Comparison of ENCODE assay signal across 8 cellular contexts in the genomic region with DNA sequence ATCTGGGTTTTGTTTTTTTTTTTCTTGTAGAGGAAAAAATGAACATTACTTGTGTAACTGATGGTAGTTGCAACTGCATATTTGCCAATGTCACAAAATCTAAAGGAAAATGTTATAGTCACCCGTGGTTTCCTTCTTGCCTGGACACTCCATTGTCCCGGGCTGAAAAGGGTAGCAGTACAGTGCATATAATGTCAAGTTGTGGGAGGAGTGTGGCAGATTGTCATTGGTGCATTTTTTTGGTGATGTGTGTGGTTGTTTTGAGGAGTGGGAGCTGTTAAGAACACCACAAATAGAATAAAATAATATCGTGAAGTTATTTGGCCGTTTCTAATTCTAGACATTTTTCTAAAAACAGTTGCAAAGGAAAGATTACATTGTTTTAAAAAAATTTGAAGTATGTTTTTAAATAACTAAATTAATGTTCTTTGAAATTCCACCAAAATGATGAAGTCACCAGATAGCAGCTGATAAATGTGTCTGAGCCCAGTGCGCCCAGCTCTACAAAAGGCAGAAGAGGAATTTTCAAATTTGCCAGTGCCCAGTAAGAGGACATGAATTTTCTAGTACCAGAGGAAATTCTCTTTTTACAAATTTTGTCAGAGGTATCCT. TPM values are rescaled to one million over a fixed set of nuclear protein-coding genes. Genes with fewer than 3 reads are reported as not detected.
A peak's percentile ranks its signal among the peaks of the same experiment; 100 is the strongest.
DNase-seq lines count a peak whose midpoint lies in the region; ATAC-seq and TF ChIP-seq lines count a peak whose summit lies in the region.

No MANE protein-coding gene starts in this region.

- peaks cover 21% of the 10 kb centered on the region for H3K36me3 Mint-ChIP-seq in activated T-helper 2 cell treated with anti-CD3 and anti-CD28 coated beads, Interferon-gamma antibody, Interleukin-2, Interleukin-4, amounts not matched to agents 10 μg/mL and 5 μg/mL and 100 μg/mL, durations not matched to agents 14 hours and 24 hours and 36 hours (ENCODE audit: low read depth)

- H3K4me1 ChIP-seq in HEK293 (ENCODE audit: control insufficient read depth, insufficient read depth, low read length), result peaks cover 2% of the 10 kb centered on the region; the same call in 1 of the 2 replicates

- POLR2A ChIA-PET in AG04450 (lab: Yijun Ruan, JAX), result interaction anchor here (0.7 to 0.8 kb wide), 3 partner anchors 10 to 185 kb away, joined by 3 to 4 read pairs (median 3); no protein-coding TSS in a partner anchor
- POLR2A ChIA-PET in HEK293 (lab: Yijun Ruan, JAX), result interaction anchor here (0.6 kb wide), 1 partner anchor 124 kb away, joined by 3 read pairs; no protein-coding TSS in a partner anchor

- peak overlapping the region; percentile 85 for H3K27ac Mint-ChIP-seq in activated T-helper 2 cell treated with anti-CD3 and anti-CD28 coated beads, Interferon-gamma antibody, Interleukin-2, Interleukin-4, amounts not matched to agents 10 μg/mL and 5 μg/mL and 100 μg/mL, durations not matched to agents 14 hours and 24 hours and 36 hours
- H3K27ac Mint-ChIP-seq in stimulated activated naive CD8-positive, alpha-beta T cell treated with anti-CD3 and anti-CD28 coated beads, Interleukin-15, amount 100 ng/mL, for 72 hours, result peak overlapping the region in 1 of 2 donors; percentile 19

- no peaks in the 10 kb centered on the region for H3K9me3 Mint-ChIP-seq in activated T-helper 2 cell treated with anti-CD3 and anti-CD28 coated beads, Interferon-gamma antibody, Interleukin-2, Interleukin-4, amounts not matched to agents 10 μg/mL and 5 μg/mL and 100 μg/mL, durations not matched to agents 14 hours and 24 hours and 36 hours
- no peaks in the 10 kb centered on the region for H3K9me3 Mint-ChIP-seq in stimulated activated naive CD8-positive, alpha-beta T cell treated with anti-CD3 and anti-CD28 coated beads, Interleukin-15, amount 100 ng/mL, for 72 hours

- TF ChIP-seq CTCF in AG04450 (IDR thresholded peaks at IDR 0.05; ENCODE audit: low read depth, low read length), result no peak
- no peak for TF ChIP-seq CTCF in HEK293 (tag by site-specific recombination; IDR thresholded peaks at IDR 0.05)

- peaks cover 13% of the 10 kb centered on the region for H3K27me3 Mint-ChIP-seq in activated T-helper 2 cell treated with anti-CD3 and anti-CD28 coated beads, Interferon-gamma antibody, Interleukin-2, Interleukin-4, amounts not matched to agents 10 μg/mL and 5 μg/mL and 100 μg/mL, durations not matched to agents 14 hours and 24 hours and 36 hours (ENCODE audit: low read depth)
- peaks cover 12% of the 10 kb centered on the region for H3K27me3 Mint-ChIP-seq in stimulated activated naive CD8-positive, alpha-beta T cell treated with anti-CD3 and anti-CD28 coated beads, Interleukin-15, amount 100 ng/mL, for 72 hours

- no peak for ATAC-seq in stimulated activated naive CD8-positive, alpha-beta T cell treated with anti-CD3 and anti-CD28 coated beads, Interleukin-15, amount 100 ng/mL, for 72 hours
- no peak for ATAC-seq in GM18502 (IDR thresholded peaks at IDR 0.05; ENCODE audit: poor library complexity, unreplicated experiment)

- CTCF ChIA-PET in AG04450 (lab: Charles Lee) (interaction anchor here (1.1 kb wide), 1 partner anchor 35 kb away, joined by 5 read pairs; no protein-coding TSS in a partner anchor), HEK293 (lab: Yijun Ruan, JAX) (interaction anchor here (0.6 kb wide), 1 partner anchor 241 kb away, joined by 3 read pairs; no protein-coding TSS in a partner anchor)

- peak overlapping the region; percentile 91 for H3K4me3 Mint-ChIP-seq in activated T-helper 2 cell treated with anti-CD3 and anti-CD28 coated beads, Interferon-gamma antibody, Interleukin-2, Interleukin-4, amounts not matched to agents 10 μg/mL and 5 μg/mL and 100 μg/mL, durations not matched to agents 14 hours and 24 hours and 36 hours (ENCODE audit: low read depth)
- peak overlapping the region; percentile 87 to 92 for H3K4me3 Mint-ChIP-seq in stimulated activated naive CD8-positive, alpha-beta T cell treated with anti-CD3 and anti-CD28 coated beads, Interleukin-15, amount 100 ng/mL, for 72 hours

- no peak overlapping the region for H3K27ac ChIP-seq in AG04450 (ENCODE audit: low read depth, low read length)
- H3K27ac ChIP-seq in HEK293 (ENCODE audit: extremely low read depth, low read depth, low read length), result peak overlapping the region; percentile 80; the same call in 1 of the 2 replicates

- H3K9me3 ChIP-seq in AG04450 (ENCODE audit: control insufficient read depth, insufficient read depth, low read length) (no peaks in the 10 kb centered on the region), HEK293 (ENCODE audit: control insufficient read depth, insufficient read depth, low read depth, low read length) (no peaks in the 10 kb centered on the region), iPS-18c (ENCODE audit: control insufficient read depth, insufficient read depth, low read length) (no peaks in the 10 kb centered on the region)

- no peaks in the 10 kb centered on the region for H3K27me3 ChIP-seq in AG04450 (ENCODE audit: control insufficient read depth, insufficient read depth, low read length)

- intact Hi-C loops in activated T-helper 2 cell treated with anti-CD3 and anti-CD28 coated beads, Interferon-gamma antibody, Interleukin-2, Interleukin-4, amounts not matched to agents 10 μg/mL and 5 μg/mL and 100 μg/mL, durations not matched to agents 14 hours and 24 hours and 36 hours (cut with micrococcal nuclease), result loop anchor here (2.0 to 10.0 kb wide), 4 partner anchors 20 to 586 kb away; a partner anchor contains a TSS

- in situ Hi-C loops in KBM-7 (cut with MboI; ENCODE audit: low pct_unique_long_range_greater_than_20kb, low sequenced_read_pairs), result no loop called here

- H3K4me1 Mint-ChIP-seq in activated T-helper 2 cell treated with anti-CD3 and anti-CD28 coated beads, Interferon-gamma antibody, Interleukin-2, Interleukin-4, amounts not matched to agents 10 μg/mL and 5 μg/mL and 100 μg/mL, durations not matched to agents 14 hours and 24 hours and 36 hours (ENCODE audit: low read depth), result peaks cover 41% of the 10 kb centered on the region
- peaks cover 43% of the 10 kb centered on the region for H3K4me1 Mint-ChIP-seq in stimulated activated naive CD8-positive, alpha-beta T cell treated with anti-CD3 and anti-CD28 coated beads, Interleukin-15, amount 100 ng/mL, for 72 hours

- DNase-seq in AG04450 (ENCODE audit: low read depth, low spot score) (no peak), T-helper 9 cell (no peak), KBM-7 (no peak)
- no peak for DNase-seq in activated T-helper 2 cell treated with anti-CD3 and anti-CD28 coated beads, Interferon-gamma antibody, Interleukin-2, Interleukin-4, amounts not matched to agents 10 μg/mL and 5 μg/mL and 100 μg/mL, durations not matched to agents 14 hours and 24 hours and 36 hours (ENCODE audit: low spot score)
- no peak for DNase-seq in stimulated activated naive CD8-positive, alpha-beta T cell treated with anti-CD3 and anti-CD28 coated beads, Interleukin-15, amount 100 ng/mL, for 72 hours

- H3K36me3 ChIP-seq in HEK293 (ENCODE audit: control insufficient read depth in 2 of 2, insufficient read depth in 1 of 2, low read length in 2 of 2), result no peaks in the 10 kb centered on the region

- H3K4me3 ChIP-seq in AG04450 (ENCODE audit: low read depth, low read length), result peak overlapping the region; percentile 81
- H3K4me3 ChIP-seq in HEK293 (ENCODE audit: low read depth, low read length), result peak overlapping the region; percentile 85
- peak overlapping the region; percentile 87 for H3K4me3 ChIP-seq in iPS-18c (ENCODE audit: insufficient read depth, low read depth, low read length)

TF ChIP-seq in HEK293, 187 proteins besides CTCF, POLR2A, EP300 and RAD21 (continues in another document):
- TF ChIP-seq, protein P1, sequence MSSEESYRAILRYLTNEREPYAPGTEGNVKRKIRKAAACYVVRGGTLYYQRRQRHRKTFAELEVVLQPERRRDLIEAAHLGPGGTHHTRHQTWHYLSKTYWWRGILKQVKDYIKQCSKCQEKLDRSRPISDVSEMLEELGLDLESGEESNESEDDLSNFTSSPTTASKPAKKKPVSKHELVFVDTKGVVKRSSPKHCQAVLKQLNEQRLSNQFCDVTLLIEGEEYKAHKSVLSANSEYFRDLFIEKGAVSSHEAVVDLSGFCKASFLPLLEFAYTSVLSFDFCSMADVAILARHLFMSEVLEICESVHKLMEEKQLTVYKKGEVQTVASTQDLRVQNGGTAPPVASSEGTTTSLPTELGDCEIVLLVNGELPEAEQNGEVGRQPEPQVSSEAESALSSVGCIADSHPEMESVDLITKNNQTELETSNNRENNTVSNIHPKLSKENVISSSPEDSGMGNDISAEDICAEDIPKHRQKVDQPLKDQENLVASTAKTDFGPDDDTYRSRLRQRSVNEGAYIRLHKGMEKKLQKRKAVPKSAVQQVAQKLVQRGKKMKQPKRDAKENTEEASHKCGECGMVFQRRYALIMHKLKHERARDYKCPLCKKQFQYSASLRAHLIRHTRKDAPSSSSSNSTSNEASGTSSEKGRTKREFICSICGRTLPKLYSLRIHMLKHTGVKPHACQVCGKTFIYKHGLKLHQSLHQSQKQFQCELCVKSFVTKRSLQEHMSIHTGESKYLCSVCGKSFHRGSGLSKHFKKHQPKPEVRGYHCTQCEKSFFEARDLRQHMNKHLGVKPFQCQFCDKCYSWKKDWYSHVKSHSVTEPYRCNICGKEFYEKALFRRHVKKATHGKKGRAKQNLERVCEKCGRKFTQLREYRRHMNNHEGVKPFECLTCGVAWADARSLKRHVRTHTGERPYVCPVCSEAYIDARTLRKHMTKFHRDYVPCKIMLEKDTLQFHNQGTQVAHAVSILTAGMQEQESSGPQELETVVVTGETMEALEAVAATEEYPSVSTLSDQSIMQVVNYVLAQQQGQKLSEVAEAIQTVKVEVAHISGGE (tag by site-specific recombination; conservative IDR thresholded peaks at IDR 0.05; ENCODE audit: low read depth), result no peak
- TF ChIP-seq ZNF677 (tag by site-specific recombination; IDR thresholded peaks at IDR 0.05) (no peak), ZNF654 (tag by site-specific recombination; IDR thresholded peaks at IDR 0.05; ENCODE audit: low read depth) (no peak), ZNF335 (tag by site-specific recombination; conservative IDR thresholded peaks at IDR 0.05) (peak; percentile 11; the same call in 1 of the 2 replicates), ZNF76 (tag by site-specific recombination; IDR thresholded peaks at IDR 0.05; ENCODE audit: borderline replicate concordance, low read depth) (no peak), BCL11B (tag by site-specific recombination; IDR thresholded peaks at IDR 0.05; ENCODE audit: low read depth) (no peak), FEZF1 (tag by site-specific recombination; IDR thresholded peaks at IDR 0.05) (0 out of 2 replicates have a peak, but pooled peaks have one; percentile 7)

RNA-seq across cellular contexts. Expression of a gene that starts 1.3 kb away (rescaled TPM):
- 46.3 and 65.1 TPM in 2 replicates for polyA plus RNA-seq in AG04450 (2011; rRNA removed)
- polyA minus RNA-seq in AG04450 (2011; rRNA and poly(A)+ RNA removed), result 64.8 and 84.3 TPM in 2 replicates
- 13.6 and 16.6 TPM in 2 replicates for total RNA-seq in activated T-helper 2 cell treated with anti-CD3 and anti-CD28 coated beads, Interferon-gamma antibody, Interleukin-2, Interleukin-4, amounts not matched to agents 10 μg/mL and 5 μg/mL and 100 μg/mL, durations not matched to agents 14 hours and 24 hours and 36 hours

RNA-seq across cellular contexts. Expression of a gene that starts 33.2 kb away (rescaled TPM):
- polyA plus RNA-seq in AG04450 (2011; rRNA removed), result 0.29 and 0.69 TPM in 2 replicates
- 0.70 and 0.78 TPM in 2 replicates for polyA minus RNA-seq in AG04450 (2011; rRNA and poly(A)+ RNA removed)
- total RNA-seq in activated T-helper 2 cell treated with anti-CD3 and anti-CD28 coated beads, Interferon-gamma antibody, Interleukin-2, Interleukin-4, amounts not matched to agents 10 μg/mL and 5 μg/mL and 100 μg/mL, durations not matched to agents 14 hours and 24 hours and 36 hours, result 0.43 and 0.67 TPM in 2 replicates
